ENCODE assay signal across 1 cellular context in genomic region chr15:89490081-89490480, GRCh38.
TF ChIP-seq lines count a peak whose summit lies in the region.

No MANE protein-coding gene starts in this region.

TF ChIP-seq in HepG2, 621 proteins besides CTCF, POLR2A, EP300 and RAD21:
- TF ChIP-seq THAP9 (CRISPR knock-in tag; IDR thresholded peaks at IDR 0.05; ENCODE audit: borderline replicate concordance) = no peak
- no peak for TF ChIP-seq DBP (CRISPR knock-in tag; IDR thresholded peaks at IDR 0.05; ENCODE audit: not compliant biosample characterization)
- TF ChIP-seq ZNF460 (CRISPR knock-in tag; IDR thresholded peaks at IDR 0.05; ENCODE audit: borderline replicate concordance) = no peak
- TF ChIP-seq DNMT3B (CRISPR knock-in tag; conservative IDR thresholded peaks at IDR 0.05) = no peak
- no peak for TF ChIP-seq ZFP1 (CRISPR knock-in tag; IDR thresholded peaks at IDR 0.05)
- no peak for TF ChIP-seq ZSCAN20 (CRISPR knock-in tag; IDR thresholded peaks at IDR 0.05; ENCODE audit: borderline replicate concordance)
- TF ChIP-seq SRY (CRISPR knock-in tag; IDR thresholded peaks at IDR 0.05) = no peak
- no peak for TF ChIP-seq ZBTB4 (CRISPR knock-in tag; IDR thresholded peaks at IDR 0.05; ENCODE audit: borderline replicate concordance)
- TF ChIP-seq NCOA5 (CRISPR knock-in tag; IDR thresholded peaks at IDR 0.05) = no peak
- no peak for TF ChIP-seq SRSF9 (IDR thresholded peaks at IDR 0.05; ENCODE audit: borderline replicate concordance, insufficient read depth, low read depth, low read length, poor library complexity, severe bottlenecking)
- TF ChIP-seq SSRP1 (CRISPR knock-in tag; IDR thresholded peaks at IDR 0.05) = no peak
- no peak for TF ChIP-seq NCOA2 (CRISPR knock-in tag; IDR thresholded peaks at IDR 0.05)
- no peak for TF ChIP-seq ATAD3A (CRISPR knock-in tag; IDR thresholded peaks at IDR 0.05)
- TF ChIP-seq ZNF253 (CRISPR knock-in tag; IDR thresholded peaks at IDR 0.05; ENCODE audit: borderline replicate concordance) = no peak
- TF ChIP-seq ZNF234 (CRISPR knock-in tag; conservative IDR thresholded peaks at IDR 0.05) = no peak
TF ChIP-seq in HepG2: peak in this region for 0.
